ENCODE assay signal across 21 cellular contexts in the genomic region with DNA sequence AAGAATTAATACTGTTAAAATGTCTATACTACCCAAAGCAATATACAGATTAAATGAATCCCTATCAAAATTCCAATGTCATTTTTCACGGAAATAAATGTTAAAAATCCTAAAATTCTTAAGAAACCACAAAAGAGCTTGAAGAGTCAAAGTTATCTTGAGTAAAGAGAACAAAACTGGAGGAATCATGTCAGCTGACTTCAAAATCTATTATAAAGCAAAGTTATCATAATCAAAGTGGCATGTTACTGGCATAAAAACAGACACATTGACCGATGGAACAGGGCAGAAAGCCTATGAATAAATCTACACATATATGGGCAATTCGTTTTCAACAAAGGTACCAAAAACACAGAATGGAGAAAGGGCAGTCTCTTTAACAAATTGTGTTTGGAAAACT.
"Had no signal": no experiment of that assay in that cellular context is flagged by ENCODE, and none has a peak within 500 bp of the region (broad histone marks: within the 10 kb centered on the region; RNA-seq: fewer than 3 reads in every experiment).

No MANE protein-coding gene starts in this region.

- H3K4me1 Mint-ChIP-seq: memory B cell, nephron progenitor cell had no signal

- ATAC-seq: activated T-cell treated with anti-CD3 and anti-CD28 coated beads, Interleukin-2, amount 50 U/mL, for 4 hours; left cardiac atrium; pancreas; right cardiac atrium; stimulated activated naive CD8-positive, alpha-beta T cell treated with anti-CD3 and anti-CD28 coated beads, Interleukin-15, Interleukin-2, amounts not matched to agents 100 U/mL and 50 U/mL, for 24 hours; upper lobe of right lung had no signal

- H3K27ac ChIP-seq: brain microvascular endothelial cell, upper lobe of right lung, WERI-Rb-1 had no signal

- H3K36me3 ChIP-seq: brain microvascular endothelial cell, pancreas, upper lobe of right lung, WERI-Rb-1 had no signal

- H3K4me1 ChIP-seq: upper lobe of right lung had no signal

- H3K4me3 Mint-ChIP-seq: activated T-cell treated with anti-CD3 and anti-CD28 coated beads, Interleukin-2, amount 50 U/mL, for 4 hours; dendritic cell treated with granulocyte-macrophage colony-stimulating factor and Interleukin-4, amounts not matched to agents 40 ng/mL and 50 ng/mL, for 4 days; memory B cell; nephron progenitor cell had no signal

- H3K36me3 Mint-ChIP-seq: memory B cell had no signal

- H3K9me3 ChIP-seq: pancreas, upper lobe of right lung had no signal

- H3K27me3 Mint-ChIP-seq: dendritic cell treated with granulocyte-macrophage colony-stimulating factor and Interleukin-4, amounts not matched to agents 40 ng/mL and 50 ng/mL, for 4 days; memory B cell had no signal

- H3K27ac Mint-ChIP-seq: dendritic cell treated with granulocyte-macrophage colony-stimulating factor and Interleukin-4, amounts not matched to agents 40 ng/mL and 50 ng/mL, for 4 days; memory B cell; nephron progenitor cell had no signal

- H3K4me3 ChIP-seq: pancreas, upper lobe of right lung had no signal

- DNase-seq: activated CD4-positive, alpha-beta T cell treated with anti-CD3 and anti-CD28 coated beads, Interleukin-2, amount 50 U/mL, for 1 hour; activated CD4-positive, CD25-positive, alpha-beta regulatory T cell treated with anti-CD3 and anti-CD28 coated beads, Interleukin-2, amount 50 U/mL, for 72 hours; activated CD8-positive, alpha-beta memory T cell treated with anti-CD3 and anti-CD28 coated beads for 24 hours; activated CD8-positive, alpha-beta memory T cell treated with anti-CD3 and anti-CD28 coated beads, Interleukin-2, amount 50 U/mL, for 4 hours; activated naive CD4-positive, alpha-beta T cell treated with Interleukin-2 at 50 U/mL for 16 hours; activated T-cell treated with anti-CD3 and anti-CD28 coated beads, Interleukin-2, amount 50 U/mL, for 4 hours; aorta; brain microvascular endothelial cell; caudate nucleus; effector CD8-positive, alpha-beta T cell; left cardiac atrium; nephron progenitor cell; pancreas; right cardiac atrium; stimulated activated CD4-positive, alpha-beta T cell treated with anti-CD3 and anti-CD28 coated beads, Interleukin-12 subunit alpha, Interleukin-12 subunit beta, amount 100 ng/mL, for 4 hours; stimulated activated CD4-positive, alpha-beta T cell treated with anti-CD3 and anti-CD28 coated beads, Interleukin-4, amount 100 ng/mL, for 4 hours; stimulated activated naive CD8-positive, alpha-beta T cell treated with anti-CD3 and anti-CD28 coated beads, Interleukin-15, Interleukin-2, amounts not matched to agents 100 U/mL and 50 U/mL, for 24 hours; upper lobe of right lung; WERI-Rb-1 had no signal

- H3K9me3 Mint-ChIP-seq: activated T-cell treated with anti-CD3 and anti-CD28 coated beads, Interleukin-2, amount 50 U/mL, for 4 hours; dendritic cell treated with granulocyte-macrophage colony-stimulating factor and Interleukin-4, amounts not matched to agents 40 ng/mL and 50 ng/mL, for 4 days; nephron progenitor cell had no signal

- H3K27me3 ChIP-seq: brain microvascular endothelial cell, pancreas, upper lobe of right lung had no signal
